ENCODE assay signal across 2 cellular contexts in genomic region chr17:33284022-33284421, GRCh38.
TF ChIP-seq lines count a peak whose summit lies in the region.

No MANE protein-coding gene starts in this region.

TF ChIP-seq in IMR-90, 13 proteins besides CTCF, POLR2A, EP300 and RAD21 (continued from another document):
- peak; percentile 68 for TF ChIP-seq FOS (IDR thresholded peaks at IDR 0.05; ENCODE audit: low read depth, low read length)
- TF ChIP-seq USF2 (IDR thresholded peaks at IDR 0.05; ENCODE audit: low read depth, low read length), result no peak
- TF ChIP-seq NFE2L2 (IDR thresholded peaks at IDR 0.05; ENCODE audit: low read depth, low read length), result no peak
- no peak for TF ChIP-seq ELK1 (IDR thresholded peaks at IDR 0.05; ENCODE audit: borderline replicate concordance, low read depth, low read length)
- TF ChIP-seq CHD1 (IDR thresholded peaks at IDR 0.05; ENCODE audit: low read depth, low read length), result no peak
- no peak for TF ChIP-seq MXI1 (IDR thresholded peaks at IDR 0.05; ENCODE audit: borderline replicate concordance, low read depth, low read length)
- TF ChIP-seq CEBPB (IDR thresholded peaks at IDR 0.05; ENCODE audit: low read depth, low read length), result 0 out of 2 replicates have a peak, but pooled peaks have one; percentile 17

TF ChIP-seq in HepG2, 621 proteins besides CTCF, POLR2A, EP300 and RAD21 (continued from another document):
- TF ChIP-seq ZNF317 (CRISPR knock-in tag; IDR thresholded peaks at IDR 0.05) (no peak), HHEX (CRISPR knock-in tag; IDR thresholded peaks at IDR 0.05) (peak; percentile 66; the same call in 1 of the 2 replicates), ZNF367 (CRISPR knock-in tag; IDR thresholded peaks at IDR 0.05; ENCODE audit: borderline replicate concordance) (no peak), FOSL2 (CRISPR knock-in tag; IDR thresholded peaks at IDR 0.05) (peak; percentile 89), ATF3 (CRISPR knock-in tag; IDR thresholded peaks at IDR 0.05) (peak; percentile 54), ZNF281 (CRISPR knock-in tag; IDR thresholded peaks at IDR 0.05; ENCODE audit: borderline replicate concordance) (no peak), ARID5B (CRISPR knock-in tag; IDR thresholded peaks at IDR 0.05) (peak; percentile 51), RARA (CRISPR knock-in tag; IDR thresholded peaks at IDR 0.05) (no peak), ARNTL (CRISPR knock-in tag; IDR thresholded peaks at IDR 0.05) (no peak), FOSL1 (CRISPR knock-in tag; IDR thresholded peaks at IDR 0.05; ENCODE audit: borderline replicate concordance) (peak; percentile 59; the same call in 1 of the 2 replicates), NCOA5 (CRISPR knock-in tag; IDR thresholded peaks at IDR 0.05) (no peak), ZNF672 (CRISPR knock-in tag; IDR thresholded peaks at IDR 0.05) (no peak), ETV6 (CRISPR knock-in tag; conservative IDR thresholded peaks at IDR 0.05) (no peak), AHDC1 (CRISPR knock-in tag; IDR thresholded peaks at IDR 0.05; ENCODE audit: borderline replicate concordance) (peak; percentile 28; the same call in 1 of the 2 replicates), ELF3 (CRISPR knock-in tag; IDR thresholded peaks at IDR 0.05) (peak; percentile 60), NFIC (IDR thresholded peaks at IDR 0.05; ENCODE audit: low read length) (no peak), TBX3 (IDR thresholded peaks at IDR 0.05; ENCODE audit: borderline replicate concordance) (peak; percentile 64; the same call in 1 of the 2 replicates), IRF1 (CRISPR knock-in tag; IDR thresholded peaks at IDR 0.05; ENCODE audit: low read depth) (no peak), PATZ1 (CRISPR knock-in tag; IDR thresholded peaks at IDR 0.05) (no peak), MBD4 (IDR thresholded peaks at IDR 0.05; ENCODE audit: borderline replicate concordance, low read length) (no peak), SOX5 (CRISPR knock-in tag; IDR thresholded peaks at IDR 0.05; ENCODE audit: borderline replicate concordance) (peak; percentile 49; the same call in 1 of the 2 replicates)
TF ChIP-seq in HepG2: peak in this region for 10.
